In the genomic region with DNA sequence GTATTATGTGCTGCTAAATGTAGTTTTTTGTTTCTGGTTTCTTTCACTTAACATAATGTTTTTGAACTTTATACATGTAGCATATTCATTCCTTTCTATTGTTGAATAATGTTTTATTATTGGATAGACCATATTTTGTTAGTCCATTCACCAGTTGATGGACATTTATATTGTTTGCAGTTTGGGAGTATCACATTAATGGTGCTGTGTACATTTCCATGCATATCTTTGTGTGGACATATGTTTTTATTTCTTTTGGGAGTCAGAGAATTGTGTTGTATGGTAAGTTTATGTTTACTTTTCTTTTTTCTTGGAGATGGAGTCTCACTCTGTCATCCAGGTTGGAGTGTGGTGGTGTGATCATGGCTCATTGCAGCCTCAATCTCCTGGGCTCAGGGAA, we compare ENCODE assay signal across 16 cellular contexts.
DNase-seq lines count a peak whose midpoint lies in the region; ATAC-seq, FAIRE-seq and TF ChIP-seq lines count a peak whose summit lies in the region.
"Had no signal": no experiment of that assay in that cellular context is flagged by ENCODE, and none has a peak within 500 bp of the region (broad histone marks: within the 10 kb centered on the region; RNA-seq: fewer than 3 reads in every experiment).

No MANE protein-coding gene starts in this region.

- POLR2A ChIA-PET in HEK293T (lab: Yijun Ruan, JAX): interaction anchor here (1.1 kb wide), 1 partner anchor 25 kb away, joined by 3 read pairs; no protein-coding TSS in a partner anchor

- CTCF ChIA-PET in HEK293T (lab: Yijun Ruan, JAX): no interaction called here

- DNase-seq in HEK293T (ENCODE audit: extremely low spot score) (no peak), mucosa of descending colon (no peak), germinal center (ENCODE audit: low spot score) (no peak), cerebellum (ENCODE audit: low spot score) (no peak), GM19240 (ENCODE audit: insufficient read length, low spot score) (no peak)
- DNase-seq: 8988T; CD4-positive, alpha-beta memory T cell; DMS79 treated with DMSO at 0.1 percent for 48 hours; GM23248; HCEC 1CT; KG1 had no signal

- H3K4me1 ChIP-seq in mucosa of descending colon (ENCODE audit: low read depth): no peaks in the 10 kb centered on the region

- peak; percentile 13 for FAIRE-seq in G401.6 (lab: Jason Lieb, UNC)
- peak; percentile 55 for FAIRE-seq in endometrium (lab: Jason Lieb, UNC)
- FAIRE-seq: GM12878, HTR-8/SVneo had no signal

- peaks cover 5% of the 10 kb centered on the region for H3K9me3 ChIP-seq in mucosa of descending colon

- ATAC-seq in mucosa of descending colon: peak; percentile 54

- no peak overlapping the region for H3K4me3 ChIP-seq in mucosa of descending colon
- H3K4me3 ChIP-seq: BLaER1, GM12878, GM23248 had no signal

- intact Hi-C loops in mucosa of descending colon (cut with DNase I, micrococcal nuclease): no loop called here

- no peak for TF ChIP-seq CTCF in mucosa of descending colon (IDR thresholded peaks at IDR 0.05)

- no peaks in the 10 kb centered on the region for H3K36me3 ChIP-seq in mucosa of descending colon (ENCODE audit: low read depth)
- H3K36me3 ChIP-seq: BLaER1 had no signal

TF ChIP-seq in HEK293T, 16 proteins besides CTCF, POLR2A, EP300 and RAD21:
- TF ChIP-seq FOXM1 (IDR thresholded peaks at IDR 0.05; ENCODE audit: borderline replicate concordance): no peak
- TF ChIP-seq ZNF384 (IDR thresholded peaks at IDR 0.05): no peak
- TF ChIP-seq, protein P1, sequence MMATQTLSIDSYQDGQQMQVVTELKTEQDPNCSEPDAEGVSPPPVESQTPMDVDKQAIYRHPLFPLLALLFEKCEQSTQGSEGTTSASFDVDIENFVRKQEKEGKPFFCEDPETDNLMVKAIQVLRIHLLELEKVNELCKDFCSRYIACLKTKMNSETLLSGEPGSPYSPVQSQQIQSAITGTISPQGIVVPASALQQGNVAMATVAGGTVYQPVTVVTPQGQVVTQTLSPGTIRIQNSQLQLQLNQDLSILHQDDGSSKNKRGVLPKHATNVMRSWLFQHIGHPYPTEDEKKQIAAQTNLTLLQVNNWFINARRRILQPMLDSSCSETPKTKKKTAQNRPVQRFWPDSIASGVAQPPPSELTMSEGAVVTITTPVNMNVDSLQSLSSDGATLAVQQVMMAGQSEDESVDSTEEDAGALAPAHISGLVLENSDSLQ (IDR thresholded peaks at IDR 0.05): 0 out of 2 replicates have a peak, but pooled peaks have one; percentile 4
- no peak for TF ChIP-seq SUZ12 (IDR thresholded peaks at IDR 0.05)
- TF ChIP-seq LEF1 (IDR thresholded peaks at IDR 0.05; ENCODE audit: borderline replicate concordance): no peak
- no peak for TF ChIP-seq TARDBP (IDR thresholded peaks at IDR 0.05)
